8 cellular contexts compared by ENCODE assay signal in the genomic region with DNA sequence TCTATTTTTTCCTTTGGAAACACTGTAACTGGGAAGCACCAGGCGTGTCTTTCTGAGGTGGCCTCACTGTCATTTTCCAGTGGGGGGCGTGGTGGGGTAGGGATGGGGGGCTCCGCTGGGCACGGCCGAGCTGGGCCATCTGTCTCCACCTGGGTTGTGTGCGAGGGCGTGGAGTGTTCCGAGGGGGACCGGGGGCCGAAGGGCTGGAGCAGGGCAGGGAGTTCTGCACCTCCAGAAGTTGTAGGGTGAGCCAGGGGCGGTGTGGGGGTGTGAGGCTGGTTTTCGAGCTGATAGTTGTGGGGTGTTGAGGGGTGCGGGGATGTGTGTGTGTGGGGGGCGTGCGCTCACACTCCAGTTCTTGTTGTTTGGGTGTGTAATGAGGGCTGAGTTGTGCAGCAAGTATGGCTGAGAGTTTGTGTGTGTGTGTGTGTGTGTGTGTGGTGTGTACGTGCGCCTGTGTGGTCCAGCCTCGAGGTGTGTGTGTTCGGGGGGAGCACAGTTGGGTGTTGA. TPM values are rescaled to one million over a fixed set of nuclear protein-coding genes. Genes with fewer than 3 reads are reported as not detected.
DNase-seq lines count a peak whose midpoint lies in the region; ATAC-seq and TF ChIP-seq lines count a peak whose summit lies in the region.

No MANE protein-coding gene starts in this region.

- H3K4me1 ChIP-seq in gastroesophageal sphincter (peaks cover 0 to 43% (median 25%) of the 10 kb centered on the region in 3 donors), psoas muscle (peaks cover 8% of the 10 kb centered on the region)

- ATAC-seq in T-cell (replicated peaks in 1 of 4) (peak; percentile 36 to 47 (median 39)), gastroesophageal sphincter (no peak), psoas muscle (peak in 1 of 4 donors; percentile 14), HG02678 (IDR thresholded peaks at IDR 0.05; ENCODE audit: unreplicated experiment) (no peak)

- H3K4me3 ChIP-seq in gastroesophageal sphincter (peak overlapping the region; percentile 72 to 80), psoas muscle (peak overlapping the region; percentile 68)

- no peaks in the 10 kb centered on the region for H3K9me3 Mint-ChIP-seq in T-cell

- peaks cover 11 to 19% (median 19%) of the 10 kb centered on the region in 3 donors for H3K4me1 Mint-ChIP-seq in T-cell

- no peaks in the 10 kb centered on the region for H3K36me3 Mint-ChIP-seq in T-cell

- H3K36me3 ChIP-seq in gastroesophageal sphincter, result no peaks in the 10 kb centered on the region
- no peaks in the 10 kb centered on the region for H3K36me3 ChIP-seq in psoas muscle (ENCODE audit: insufficient read depth in 1 of 2, low read depth in 1 of 2)

- DNase-seq in GM10266 (ENCODE audit: extremely low spot score), result peak; percentile 45
- DNase-seq in T-cell, result no peak
- DNase-seq in psoas muscle, result no peak
- no peak for DNase-seq in SW480 (ENCODE audit: low spot score)
- DNase-seq in cerebellar cortex (ENCODE audit: low spot score), result no peak
- no peak for DNase-seq in NCI-H1436 treated with DMSO at 0.1 percent for 48 hours (lab: John Stamatoyannopoulos, UW)

- H3K27ac Mint-ChIP-seq in T-cell, result no peak overlapping the region

- H3K27ac ChIP-seq in gastroesophageal sphincter (peak overlapping the region in 3 of 4 donors; percentile 81 to 90 (median 88)), psoas muscle (no peak overlapping the region)

- TF ChIP-seq POLR2A in gastroesophageal sphincter (IDR thresholded peaks at IDR 0.05), result no peak

- intact Hi-C loops in psoas muscle (cut with DNase I), result loop anchor here in 1 of 2 donors (5.0 kb wide), 1 partner anchor 62 kb away; no protein-coding TSS in a partner anchor

- TF ChIP-seq CTCF in GM10266 (IDR thresholded peaks at IDR 0.05; ENCODE audit: control insufficient read depth, insufficient read depth, low read depth, missing control alignments) (peak; percentile 16), gastroesophageal sphincter (IDR thresholded peaks at IDR 0.05) (no peak), psoas muscle (IDR thresholded peaks at IDR 0.05) (no peak)

- WGBS in gastroesophageal sphincter (ENCODE audit: low coverage in 1 of 2), 2 donors, result no CpG with 5 or more reads among the region's 19 CpGs
- WGBS in psoas muscle, 3 donors, result 4 to 9% (median 7%) methylated on average over 17 to 19 of the region's 19 CpGs

- TF ChIP-seq EP300 in gastroesophageal sphincter (IDR thresholded peaks at IDR 0.05), result no peak

- POLR2A ChIA-PET in T-cell (lab: Charles Lee), result no interaction called here

- peak overlapping the region; percentile 76 to 89 (median 80) for H3K4me3 Mint-ChIP-seq in T-cell

- CTCF ChIA-PET in T-cell (lab: Charles Lee), result interaction anchor here (0.6 to 4.9 kb wide), 6 partner anchors 12 to 891 kb away, joined by 3 to 51 read pairs (median 4); a partner anchor contains a TSS

- H3K27me3 Mint-ChIP-seq in T-cell, result peaks cover 12 to 48% of the 10 kb centered on the region in 2 donors

- H3K27me3 ChIP-seq in gastroesophageal sphincter (no peaks in the 10 kb centered on the region), psoas muscle (ENCODE audit: insufficient read depth in 3 of 3, low read length in 2 of 3) (peaks cover 0 to 32% (median 8%) of the 10 kb centered on the region in 3 donors)

- H3K9me3 ChIP-seq in gastroesophageal sphincter (no peaks in the 10 kb centered on the region), psoas muscle (no peaks in the 10 kb centered on the region)

RNA-seq across cellular contexts. Expression of a gene that starts 10.8 kb away (rescaled TPM):
- 10 to 100 TPM in 3 of 5 donors, 1 to 10 TPM in 2; 1.8 to 13.5 (median 11.1) TPM for total RNA-seq in T-cell
- 1 to 10 TPM; 1.2 to 3.3 (median 1.5) TPM for total RNA-seq in gastroesophageal sphincter
- total RNA-seq in psoas muscle, result under 1 TPM in 3 of 4 donors, not detected in 1; 0.21 to 0.90 (median 0.59) TPM
- under 1 TPM; 0.08 to 0.18 (median 0.11) TPM for polyA plus RNA-seq in psoas muscle

RNA-seq across cellular contexts. Expression of a gene that starts 18.7 kb away (rescaled TPM):
- 10 to 100 TPM; 14.3 to 16.0 (median 14.5) TPM for total RNA-seq in T-cell
- total RNA-seq in gastroesophageal sphincter, result 10 to 100 TPM; 11.4 to 21.7 (median 16.6) TPM
- total RNA-seq in psoas muscle, result 10 to 100 TPM in 2 of 4 donors, 1 to 10 TPM in 2; 6.8 to 11.6 (median 9.2) TPM
- 10 to 100 TPM in 2 of 3 donors, 1 to 10 TPM in 1; 9.6 to 16.9 (median 14.3) TPM for polyA plus RNA-seq in psoas muscle

RNA-seq across cellular contexts. Expression of a gene that starts 29.0 kb away (rescaled TPM):
- total RNA-seq in T-cell (10 to 100 TPM; 57.3 to 67.2 (median 60.7) TPM), gastroesophageal sphincter (10 to 100 TPM; 34.3 to 52.1 (median 45.8) TPM), psoas muscle (10 to 100 TPM; 35.2 to 63.5 (median 53.3) TPM)
- 10 to 100 TPM; 32.4 to 63.6 (median 58.0) TPM for polyA plus RNA-seq in psoas muscle

RNA-seq across cellular contexts. Expression of a gene that starts 41.4 kb away (rescaled TPM):
- total RNA-seq in T-cell (1 to 10 TPM in 3 of 5 donors, not detected in 2; 1.5 to 2.8 (median 1.9) TPM), gastroesophageal sphincter (100 to 1,000 TPM; 237 to 689 (median 443) TPM), psoas muscle (10 to 100 TPM; 65.1 to 97.3 (median 71.2) TPM)
- 10 to 100 TPM; 42.6 to 77.2 (median 62.3) TPM for polyA plus RNA-seq in psoas muscle

Comparison
In these comparisons a context has a peak if more than half of its experiments do, and no peak if none do; other contexts are left out.
1. ATAC-seq: peak in T-cell (4 of 4); none in gastroesophageal sphincter (single experiment) and HG02678 (single experiment).